ENCODE assay signal across 26 cellular contexts in genomic region chr9:122320346-122320995, GRCh38. TPM values are rescaled to one million over a fixed set of nuclear protein-coding genes. Genes with fewer than 3 reads are reported as not detected.
DNase-seq lines count a peak whose midpoint lies in the region; ATAC-seq lines count a peak whose summit lies in the region.
"Had no signal": no experiment of that assay in that cellular context is flagged by ENCODE, and none has a peak within 500 bp of the region (broad histone marks: within the 10 kb centered on the region; RNA-seq: fewer than 3 reads in every experiment).

No MANE protein-coding gene starts in this region.

- H3K27me3 Mint-ChIP-seq in stimulated activated memory B cell treated with anti-CD40 and anti-IgM and Interleukin-4, amounts not matched to agents 10 μg/mL and 1 μg/mL and 100 μg/mL, for 72 hours, result no peaks in the 10 kb centered on the region
- H3K27me3 Mint-ChIP-seq: activated B cell treated with CpG ODN at 0.5 μM for 24 hours; activated naive CD4-positive, alpha-beta T cell treated with anti-CD3 and anti-CD28 coated beads, Interleukin-2, amount 50 U/mL, for 24 hours; naive thymus-derived CD4-positive, alpha-beta T cell had no signal

- no peak overlapping the region for H3K27ac Mint-ChIP-seq in stimulated activated memory B cell treated with anti-CD40 and anti-IgM and Interleukin-4, amounts not matched to agents 10 μg/mL and 1 μg/mL and 100 μg/mL, for 72 hours
- H3K27ac Mint-ChIP-seq: activated B cell treated with CpG ODN at 0.5 μM for 24 hours; activated naive CD4-positive, alpha-beta T cell treated with anti-CD3 and anti-CD28 coated beads, Interleukin-2, amount 50 U/mL, for 24 hours; activated T-cell treated with anti-CD3 and anti-CD28 coated beads, Interleukin-2, amount 50 U/mL, for 72 hours; HFFc6 had no signal

- peaks cover 17% of the 10 kb centered on the region for H3K4me1 Mint-ChIP-seq in stimulated activated memory B cell treated with anti-CD40 and anti-IgM and Interleukin-4, amounts not matched to agents 10 μg/mL and 1 μg/mL and 100 μg/mL, for 72 hours
- H3K4me1 Mint-ChIP-seq: activated naive CD4-positive, alpha-beta T cell treated with anti-CD3 and anti-CD28 coated beads, Interleukin-2, amount 50 U/mL, for 24 hours had no signal

- H3K36me3 Mint-ChIP-seq in stimulated activated memory B cell treated with anti-CD40 and anti-IgM and Interleukin-4, amounts not matched to agents 10 μg/mL and 1 μg/mL and 100 μg/mL, for 72 hours, result peaks cover 68% of the 10 kb centered on the region

- ATAC-seq in stimulated activated memory B cell treated with anti-CD40 and anti-IgM and Interleukin-4, amounts not matched to agents 10 μg/mL and 1 μg/mL and 100 μg/mL, for 72 hours, result no peak
- ATAC-seq: activated T-cell treated with anti-CD3 and anti-CD28 coated beads, Interleukin-2, amount 50 U/mL, for 72 hours; esophagus mucosa; gastrocnemius medialis; K562; naive thymus-derived CD4-positive, alpha-beta T cell had no signal

- H3K9me3 Mint-ChIP-seq in stimulated activated memory B cell treated with anti-CD40 and anti-IgM and Interleukin-4, amounts not matched to agents 10 μg/mL and 1 μg/mL and 100 μg/mL, for 72 hours, result peaks cover 3% of the 10 kb centered on the region
- H3K9me3 Mint-ChIP-seq: activated B cell treated with CpG ODN at 0.5 μM for 24 hours; activated naive CD4-positive, alpha-beta T cell treated with anti-CD3 and anti-CD28 coated beads, Interleukin-2, amount 50 U/mL, for 24 hours; activated T-cell treated with anti-CD3 and anti-CD28 coated beads, Interleukin-2, amount 50 U/mL, for 72 hours; HFFc6; naive thymus-derived CD4-positive, alpha-beta T cell had no signal

- no peak overlapping the region for H3K4me3 Mint-ChIP-seq in stimulated activated memory B cell treated with anti-CD40 and anti-IgM and Interleukin-4, amounts not matched to agents 10 μg/mL and 1 μg/mL and 100 μg/mL, for 72 hours
- H3K4me3 Mint-ChIP-seq: activated B cell treated with CpG ODN at 0.5 μM for 24 hours; activated naive CD4-positive, alpha-beta T cell treated with anti-CD3 and anti-CD28 coated beads, Interleukin-2, amount 50 U/mL, for 24 hours; activated T-cell treated with anti-CD3 and anti-CD28 coated beads, Interleukin-2, amount 50 U/mL, for 72 hours; HFFc6; naive thymus-derived CD4-positive, alpha-beta T cell had no signal

- H3K27ac ChIP-seq in temporal lobe (ENCODE audit: low read depth, low read length), result peak overlapping the region; percentile 17
- H3K27ac ChIP-seq: ascending aorta, gastrocnemius medialis, ovary, right lobe of liver, thoracic aorta had no signal

- peak; percentile 27 for DNase-seq in NCI-H2196 (lab: John Stamatoyannopoulos, UW; ENCODE audit: unreplicated experiment)
- no peak for DNase-seq in NCI-H2196 treated with DMSO at 0.1 percent for 48 hours (lab: John Stamatoyannopoulos, UW; ENCODE audit: unreplicated experiment)
- DNase-seq in NCI-H345 (lab: John Stamatoyannopoulos, UW), result peak; percentile 67
- DNase-seq in cerebellum (ENCODE audit: low spot score), result peak; percentile 34
- no peak for DNase-seq in SK-N-DZ (ENCODE audit: low spot score)
- no peak for DNase-seq in DMS153 (lab: John Stamatoyannopoulos, UW)
- DNase-seq: ACHN; activated B cell treated with CpG ODN at 0.5 μM for 24 hours; activated CD8-positive, alpha-beta memory T cell treated with anti-CD3 and anti-CD28 coated beads for 24 hours; activated T-cell treated with anti-CD3 and anti-CD28 coated beads, Interleukin-2, amount 50 U/mL, for 72 hours; effector memory CD4-positive, alpha-beta T cell; gastrocnemius medialis; HFFc6; mammary epithelial cell; naive thymus-derived CD4-positive, alpha-beta T cell; NCI-H2227 treated with DMSO at 0.1 percent for 48 hours; ovary; right lobe of liver; T-helper 9 cell had no signal

RNA-seq across cellular contexts. Expression of gene PTGS1, which starts 50.4 kb away (rescaled TPM):
- total RNA-seq in cerebellum (1.2 TPM), temporal lobe (0.49 TPM)
- polyA plus RNA-seq in SK-N-DZ (2014; cell fraction: cytosol; rRNA removed), result not detected in 2 replicates
- polyA plus RNA-seq in SK-N-DZ (2014; cell fraction: nucleus; rRNA removed), result not detected in 2 replicates

RNA-seq across cellular contexts. Expression of gene MRRF, which starts 55.8 kb away (rescaled TPM):
- total RNA-seq in cerebellum (24.0 TPM), temporal lobe (15.0 TPM)
- 53.6 and 62.6 TPM in 2 replicates for polyA plus RNA-seq in SK-N-DZ (2014; cell fraction: cytosol; rRNA removed)
- 93.9 and 107 TPM in 2 replicates for polyA plus RNA-seq in SK-N-DZ (2014; cell fraction: nucleus; rRNA removed)

RNA-seq across cellular contexts. Expression of gene RBM18, which starts 55.8 kb away (rescaled TPM):
- total RNA-seq in cerebellum (17.5 TPM), temporal lobe (15.5 TPM)
- polyA plus RNA-seq in SK-N-DZ (2014; cell fraction: cytosol; rRNA removed), result 14.4 and 15.4 TPM in 2 replicates
- 15.1 and 25.7 TPM in 2 replicates for polyA plus RNA-seq in SK-N-DZ (2014; cell fraction: nucleus; rRNA removed)

Comparison
In these comparisons a context has a peak if more than half of its experiments do, and no peak if none do; other contexts are left out.
1. DNase-seq: peak in NCI-H2196 (single experiment), NCI-H345 (single experiment) and cerebellum (single experiment); none in NCI-H2196 treated with DMSO at 0.1 percent for 48 hours (single experiment), SK-N-DZ (single experiment) and DMS153 (single experiment).